In genomic region chr2:236758406-236758805, GRCh38 we compare ENCODE assay signal across 24 cellular contexts.
"Had no signal": no experiment of that assay in that cellular context is flagged by ENCODE, and none has a peak within 500 bp of the region (broad histone marks: within the 10 kb centered on the region; RNA-seq: fewer than 3 reads in every experiment).

No MANE protein-coding gene starts in this region.

- H3K4me1 ChIP-seq: gastroesophageal sphincter, right atrium auricular region had no signal

- H3K27ac ChIP-seq: brain microvascular endothelial cell, coronary artery, gastroesophageal sphincter, right atrium auricular region, tibial nerve had no signal

- H3K4me3 ChIP-seq: coronary artery, gastroesophageal sphincter, lung, mucosa of descending colon, right atrium auricular region, tibial nerve had no signal

- H3K27me3 ChIP-seq: brain microvascular endothelial cell, gastroesophageal sphincter, right atrium auricular region, tibial nerve had no signal

- DNase-seq: activated CD4-positive, alpha-beta memory T cell treated with anti-CD3 and anti-CD28 coated beads for 36 hours; activated CD4-positive, alpha-beta T cell treated with anti-CD3 and anti-CD28 coated beads, Interleukin-2, amount 10 ng/mL, durations not matched to agents 24 days and 14 days; activated CD8-positive, alpha-beta memory T cell treated with anti-CD3 and anti-CD28 coated beads, Interleukin-2, amount 50 U/mL, for 48 hours; activated gamma-delta T cell; activated naive CD4-positive, alpha-beta T cell treated with anti-CD3 and anti-CD28 coated beads, Interleukin-2, amount 10 ng/mL, durations not matched to agents 7 days and 5 days; activated naive CD8-positive, alpha-beta T cell treated with anti-CD3 and anti-CD28 coated beads, Interleukin-2, amount 10 ng/mL, durations not matched to agents 7 days and 5 days; activated T-cell treated with anti-CD3 and anti-CD28 coated beads, Interleukin-2, amount 50 U/mL, for 24 hours; amniotic stem cell; brain microvascular endothelial cell; hippocampal formation; immature natural killer cell; kidney; left colon; mucosa of descending colon; stimulated activated CD4-positive, alpha-beta T cell treated with anti-CD3 and anti-CD28 coated beads, Interleukin-15, amount 100 ng/mL, for 24 hours; stimulated activated CD4-positive, alpha-beta T cell treated with anti-CD3 and anti-CD28 coated beads, Interleukin-2, amount 100 ng/mL, for 24 hours; stimulated activated naive CD4-positive, alpha-beta T cell; T-cell had no signal

- ATAC-seq: gastroesophageal sphincter; left colon; mucosa of descending colon; natural killer cell treated with Interleukin-12 subunit alpha and Interleukin-12 subunit beta and Interleukin-15 and Interleukin-18, amount 100 ng/mL, for 72 hours; T-cell had no signal

- H3K9me3 ChIP-seq: gastroesophageal sphincter, mucosa of descending colon, right atrium auricular region, tibial nerve had no signal

- H3K36me3 ChIP-seq: brain microvascular endothelial cell, gastroesophageal sphincter, right atrium auricular region, tibial nerve had no signal
